In genomic region chr7:132063800-132064199, GRCh38 we compare ENCODE assay signal across 25 cellular contexts.
"Had no signal": no experiment of that assay in that cellular context is flagged by ENCODE, and none has a peak within 500 bp of the region (broad histone marks: within the 10 kb centered on the region; RNA-seq: fewer than 3 reads in every experiment).

No MANE protein-coding gene starts in this region.

- H3K27me3 ChIP-seq: esophagus squamous epithelium, gastroesophageal sphincter, heart left ventricle, hepatocyte, left lung, neural progenitor cell, ovary, sigmoid colon, stomach, thyroid gland had no signal

- DNase-seq: cortex of kidney; effector memory CD8-positive, alpha-beta T cell; erythroblast; esophagus squamous epithelium; heart left ventricle; left cardiac atrium; left lung; mesendoderm; midbrain; naive thymus-derived CD4-positive, alpha-beta T cell; ovary; psoas muscle; right cardiac atrium; sigmoid colon; stimulated activated CD4-positive, alpha-beta T cell treated with anti-CD3 and anti-CD28 coated beads, Interleukin-2, amount 100 ng/mL, for 24 hours; stimulated activated CD4-positive, alpha-beta T cell treated with anti-CD3 and anti-CD28 coated beads, Interleukin-4, amount 100 ng/mL, for 24 hours; stimulated activated naive CD4-positive, alpha-beta T cell treated with Interleukin-2 at 50 U/mL for 16 hours; stomach; thyroid gland; trophoblast cell had no signal

- FAIRE-seq: endometrium had no signal

- H3K9me3 ChIP-seq: esophagus squamous epithelium, gastroesophageal sphincter, heart left ventricle, left lung, ovary, psoas muscle, sigmoid colon, stomach, thyroid gland had no signal

- ATAC-seq: effector memory CD8-positive, alpha-beta T cell; gastroesophageal sphincter; heart left ventricle; left cardiac atrium; left lung; naive thymus-derived CD4-positive, alpha-beta T cell; psoas muscle; right cardiac atrium; stimulated activated effector memory CD8-positive, alpha-beta T cell treated with anti-CD3 and anti-CD28 coated beads, Interleukin-12 subunit alpha, Interleukin-12 subunit beta, amount 100 ng/mL, for 72 hours had no signal

- H3K4me2 ChIP-seq: hepatocyte, neural progenitor cell had no signal

- H3K27ac ChIP-seq: esophagus squamous epithelium, heart left ventricle, hepatocyte, left lung, neural progenitor cell, ovary, psoas muscle, stomach, thyroid gland had no signal

- H3K36me3 ChIP-seq: esophagus squamous epithelium, gastroesophageal sphincter, heart left ventricle, left lung, neural progenitor cell, ovary, sigmoid colon, stomach, thyroid gland had no signal

- H3K4me1 ChIP-seq: left lung had no signal

- H3K4me3 ChIP-seq: esophagus squamous epithelium, gastroesophageal sphincter, heart left ventricle, hepatocyte, left lung, neural progenitor cell, ovary, psoas muscle, sigmoid colon, stomach, thyroid gland had no signal
